ENCODE assay signal across 10 cellular contexts in the genomic region with DNA sequence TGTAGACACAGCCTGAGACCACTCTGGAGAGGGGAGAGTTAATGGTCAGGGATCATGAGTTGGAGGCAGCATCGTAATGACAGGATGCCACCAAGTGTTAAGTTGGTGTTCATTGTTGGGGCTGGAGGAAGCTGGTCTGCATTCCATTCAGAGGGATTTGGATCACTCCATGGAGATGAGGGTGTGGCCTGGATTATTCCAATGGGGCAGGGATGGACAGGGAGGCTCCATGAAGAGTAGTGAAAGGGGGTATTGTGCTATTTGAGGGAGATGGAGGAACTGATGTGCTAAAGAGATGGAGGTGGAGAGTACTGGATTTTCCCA. TPM values are rescaled to one million over a fixed set of nuclear protein-coding genes. Genes with fewer than 3 reads are reported as not detected.
A peak's percentile ranks its signal among the peaks of the same experiment; 100 is the strongest.
DNase-seq lines count a peak whose midpoint lies in the region; TF ChIP-seq lines count a peak whose summit lies in the region.
"Had no signal": no experiment of that assay in that cellular context is flagged by ENCODE, and none has a peak within 500 bp of the region (broad histone marks: within the 10 kb centered on the region; RNA-seq: fewer than 3 reads in every experiment).

No MANE protein-coding gene starts in this region.

- H3F3A ChIP-seq in neural progenitor cell (ENCODE audit: low read depth) = peaks cover 18% of the 10 kb centered on the region

- WGBS in suprapubic skin = 38% methylated on average over 1 of the region's 1 CpG

- peaks cover 34% of the 10 kb centered on the region for H3K36me3 Mint-ChIP-seq in neural progenitor cell

- DNase-seq in GM03348 (ENCODE audit: low spot score) = peak; percentile 93
- peak; percentile 27 to 60 for DNase-seq in NCI-H526 (lab: John Stamatoyannopoulos, UW)
- peak; percentile 89 for DNase-seq in epidermal melanocyte (ENCODE audit: insufficient read length, low spot score)
- peak; percentile 88 for DNase-seq in neural progenitor cell (ENCODE audit: low spot score)
- no peak for DNase-seq in suprapubic skin (ENCODE audit: low spot score in 2 of 2)
- DNase-seq in posterior cingulate gyrus = no peak
- DNase-seq in activated effector memory CD4-positive, alpha-beta T cell treated with anti-CD3 and anti-CD28 coated beads, Interleukin-2, amount 50 U/mL, for 16 hours = no peak
- DNase-seq: kidney glomerular epithelial cell; NCI-H1048; stimulated activated CD4-positive, alpha-beta T cell treated with anti-CD3 and anti-CD28 coated beads, Interleukin-4, amount 100 ng/mL, for 4 hours had no signal

- H3K27me3 ChIP-seq in neural progenitor cell (no peaks in the 10 kb centered on the region), suprapubic skin (no peaks in the 10 kb centered on the region)

- H3K4me1 Mint-ChIP-seq in neural progenitor cell = peaks cover 29% of the 10 kb centered on the region

- peaks cover 4% of the 10 kb centered on the region for H3K27me3 Mint-ChIP-seq in neural progenitor cell (ENCODE audit: insufficient read depth, low read depth)

- peak overlapping the region; percentile 73 for H3K4me2 ChIP-seq in neural progenitor cell

- no peaks in the 10 kb centered on the region for H4K20me1 ChIP-seq in neural progenitor cell (ENCODE audit: low read depth)

- H3K9me3 Mint-ChIP-seq in neural progenitor cell = no peaks in the 10 kb centered on the region

- peak overlapping the region; percentile 54 for H3K4me3 Mint-ChIP-seq in neural progenitor cell

- no peak for TF ChIP-seq POLR2A in suprapubic skin (IDR thresholded peaks at IDR 0.05)

- no peaks in the 10 kb centered on the region for H3K79me2 ChIP-seq in neural progenitor cell (ENCODE audit: low read depth)

- TF ChIP-seq CTCF in neural progenitor cell (IDR thresholded peaks at IDR 0.05) = no peak
- TF ChIP-seq CTCF in suprapubic skin (IDR thresholded peaks at IDR 0.05) = no peak

- H3K36me3 ChIP-seq in neural progenitor cell (no peaks in the 10 kb centered on the region), suprapubic skin (peaks cover 22% of the 10 kb centered on the region)

- H3K4me3 ChIP-seq in neural progenitor cell = no peak overlapping the region
- no peak overlapping the region for H3K4me3 ChIP-seq in suprapubic skin

- H3K27ac ChIP-seq in neural progenitor cell = peak overlapping the region; percentile 67
- H3K27ac ChIP-seq in suprapubic skin = no peak overlapping the region

- no peak for TF ChIP-seq EP300 in suprapubic skin (IDR thresholded peaks at IDR 0.05)

- H3K27ac Mint-ChIP-seq in neural progenitor cell = peak overlapping the region; percentile 86

- no peak overlapping the region for H3K9ac ChIP-seq in neural progenitor cell

- H2AFZ ChIP-seq in neural progenitor cell (replicated peaks) = no peak overlapping the region

- no peaks in the 10 kb centered on the region for H3K9me3 ChIP-seq in neural progenitor cell (ENCODE audit: low read depth)
- H3K9me3 ChIP-seq in suprapubic skin = no peaks in the 10 kb centered on the region

- intact Hi-C loops in posterior cingulate gyrus (cut with DNase I) = no loop called here

- H3K4me1 ChIP-seq in neural progenitor cell (peaks cover 23% of the 10 kb centered on the region), suprapubic skin (peaks cover 23% of the 10 kb centered on the region)

RNA-seq across cellular contexts. Expression of a gene that starts 1.1 kb away (rescaled TPM):
- total RNA-seq in neural progenitor cell (ENCODE audit: low replicate concordance) = 10.1 and 11.9 TPM in 2 replicates
- total RNA-seq in suprapubic skin = 10 to 100 TPM in 3 of 4 donors, 1 to 10 TPM in 1; 9.3 to 42.2 (median 20.3) TPM

RNA-seq across cellular contexts. Expression of a gene that starts 13.5 kb away (rescaled TPM):
- total RNA-seq in neural progenitor cell (ENCODE audit: low replicate concordance) (0.15 and 0.34 TPM in 2 replicates), suprapubic skin (1 to 10 TPM; 1.3 to 3.3 (median 2.3) TPM)

RNA-seq across cellular contexts. Expression of a gene that starts 23.8 kb away (rescaled TPM):
- total RNA-seq in neural progenitor cell (ENCODE audit: low replicate concordance) (45.5 and 50.9 TPM in 2 replicates), suprapubic skin (10 to 100 TPM; 12.6 to 60.1 (median 17.2) TPM)

RNA-seq across cellular contexts. Expression of a gene that starts 27.2 kb away (rescaled TPM):
- total RNA-seq in neural progenitor cell (ENCODE audit: low replicate concordance) = 234 and 307 TPM in 2 replicates
- total RNA-seq in suprapubic skin = 100 to 1,000 TPM; 239 to 420 (median 333) TPM

RNA-seq across cellular contexts. Expression of a gene that starts 32.0 kb away (rescaled TPM):
- total RNA-seq in neural progenitor cell (ENCODE audit: low replicate concordance) (34.1 and 66.8 TPM in 2 replicates), suprapubic skin (10 to 100 TPM; 48.8 to 60.0 (median 59.1) TPM)

Comparison
In these comparisons a context has a peak if more than half of its experiments do, and no peak if none do; other contexts are left out.
1. DNase-seq: peak in GM03348 (single experiment), NCI-H526 (2 of 2), epidermal melanocyte (single experiment) and neural progenitor cell (single experiment); none in suprapubic skin (0 of 2), posterior cingulate gyrus (0 of 10) and activated effector memory CD4-positive, alpha-beta T cell treated with anti-CD3 and anti-CD28 coated beads, Interleukin-2, amount 50 U/mL, for 16 hours (single experiment).